ENCODE assay signal across 18 cellular contexts in the genomic region with DNA sequence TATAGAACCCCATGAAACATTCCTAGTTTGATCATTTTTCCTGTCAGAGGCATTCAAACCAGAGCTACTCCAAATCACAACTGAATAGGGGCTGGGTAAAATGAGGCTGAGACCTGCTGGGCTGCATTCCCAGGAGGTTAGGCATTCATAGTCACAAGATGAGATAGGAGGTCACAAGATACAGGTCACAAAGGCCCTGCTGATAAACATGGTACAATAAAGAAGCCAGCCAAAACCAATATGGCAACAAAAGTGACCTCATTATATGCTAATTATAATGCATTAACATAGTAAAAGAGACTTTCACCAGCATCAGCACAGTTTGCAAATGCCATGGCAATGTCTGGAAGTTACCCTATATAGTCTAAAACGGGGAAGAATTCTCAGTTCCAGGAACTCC. TPM values are rescaled to one million over a fixed set of nuclear protein-coding genes. Genes with fewer than 3 reads are reported as not detected.
DNase-seq lines count a peak whose midpoint lies in the region; ATAC-seq, FAIRE-seq and TF ChIP-seq lines count a peak whose summit lies in the region.
"Had no signal": no experiment of that assay in that cellular context is flagged by ENCODE, and none has a peak within 500 bp of the region (broad histone marks: within the 10 kb centered on the region; RNA-seq: fewer than 3 reads in every experiment).

No MANE protein-coding gene starts in this region.

- no peak overlapping the region for H3K4me3 ChIP-seq in H1 (ENCODE audit: extremely low read depth in 1 of 4, insufficient read depth in 2 of 4, low read depth in 3 of 4, low read length in 4 of 4)
- H3K4me3 ChIP-seq in mesenchymal stem cell (ENCODE audit: insufficient read depth in 1 of 2, low read depth in 1 of 2, low read length in 2 of 2) = no peak overlapping the region
- H3K4me3 ChIP-seq: MG63 had no signal

- H3K4me2 ChIP-seq in H9 (ENCODE audit: insufficient read depth, insufficient read length, low read length) (no peak overlapping the region), H1 (ENCODE audit: insufficient read depth in 1 of 2, low read depth in 2 of 2, low read length in 2 of 2) (0 out of 4 replicates have a peak overlapping the region, but pooled peaks of 1 of the 2 experiments have one; percentile 12), mesenchymal stem cell (ENCODE audit: low read length, poor library complexity, severe bottlenecking) (no peak overlapping the region)

- H3K4me1 ChIP-seq in H9 (ENCODE audit: insufficient read depth, low read length) (no peaks in the 10 kb centered on the region; the same call in 1 of the 2 replicates), H1 (replicated peaks in 1 of 4; ENCODE audit: control insufficient read depth in 3 of 4, insufficient read depth in 4 of 4, low read length in 3 of 4) (peaks cover 0 to 8% (median 2%) of the 10 kb centered on the region in 4 experiments; a peak in 5 of 7 replicates), mesenchymal stem cell (ENCODE audit: control insufficient read depth, insufficient read depth, low read depth, low read length) (no peaks in the 10 kb centered on the region)

- H3K14ac ChIP-seq in H9 (ENCODE audit: insufficient read depth, low read length) (no peak overlapping the region), H1 (ENCODE audit: insufficient read length) (no peak overlapping the region), mesenchymal stem cell (ENCODE audit: low read length in 2 of 2) (no peak overlapping the region)

- peak; percentile 7 for FAIRE-seq in H1 (lab: Jason Lieb, UNC)
- FAIRE-seq: RCC 7860 had no signal

- CTCF ChIA-PET in H1 (lab: Charles Lee; ENCODE audit: partially characterized antibody) = interaction anchor here (2.8 kb wide), 1 partner anchor 10 kb away, joined by 9 read pairs; no protein-coding TSS in a partner anchor

- peak overlapping the region; percentile 16 to 44 (median 20); a peak in 5 of 7 replicates for H3K27ac Mint-ChIP-seq in H9
- peak overlapping the region; percentile 9 for H3K27ac Mint-ChIP-seq in progenitor cell of endocrine pancreas
- H3K27ac Mint-ChIP-seq in stimulated activated naive CD8-positive, alpha-beta T cell treated with anti-CD3 and anti-CD28 coated beads, Interleukin-15, amount 100 ng/mL, for 72 hours = no peak overlapping the region
- H3K27ac Mint-ChIP-seq: CD4-positive, CD25-positive, alpha-beta regulatory T cell had no signal

- DNase-seq in H9 (no peak), NCI-H69 (lab: John Stamatoyannopoulos, UW) (peak; percentile 30), H1 (ENCODE audit: low read depth in 1 of 2, low spot score in 2 of 2) (peak in 1 of 2 experiments; percentile 41), progenitor cell of endocrine pancreas (ENCODE audit: low spot score, unreplicated experiment) (no peak), A172 (ENCODE audit: low spot score) (no peak), mesenchymal stem cell (no peak)
- no peak for DNase-seq in stimulated activated naive CD8-positive, alpha-beta T cell treated with anti-CD3 and anti-CD28 coated beads, Interleukin-15, amount 100 ng/mL, for 72 hours
- DNase-seq: ACHN; CD4-positive, CD25-positive, alpha-beta regulatory T cell; DND-41; KBM-7; MG63; NCI-H1092 treated with DMSO at 0.1 percent for 48 hours; NCI-H1694 treated with DMSO at 0.1 percent for 48 hours; NCI-H748 treated with DMSO at 0.1 percent for 48 hours; SHP77 had no signal

- H2BK12ac ChIP-seq in H9 (ENCODE audit: insufficient read length, low read depth, low read length) (no peak overlapping the region), H1 (ENCODE audit: low read depth, low read length) (0 out of 2 replicates have a peak overlapping the region, but pooled peaks have one; percentile 52), mesenchymal stem cell (ENCODE audit: low read length in 2 of 2) (no peak overlapping the region)

- TF ChIP-seq CTCF in H9 (conservative IDR thresholded peaks at IDR 0.05) (no peak), H1 (IDR thresholded peaks at IDR 0.05; ENCODE audit: control extremely low read depth in 1 of 3, insufficient read depth in 1 of 3, low read depth in 1 of 3, low read length in 3 of 3) (no peak), progenitor cell of endocrine pancreas (IDR thresholded peaks at IDR 0.05; ENCODE audit: unreplicated experiment) (no peak)

- no peaks in the 10 kb centered on the region for H3K23me2 ChIP-seq in H9 (ENCODE audit: insufficient read length, low read depth, low read length, poor library complexity, severe bottlenecking)
- no peaks in the 10 kb centered on the region for H3K23me2 ChIP-seq in H1 (ENCODE audit: low read depth, low read length)

- no peaks in the 10 kb centered on the region for H3K9me3 Mint-ChIP-seq in H9
- peaks cover 3% of the 10 kb centered on the region for H3K9me3 Mint-ChIP-seq in progenitor cell of endocrine pancreas (ENCODE audit: low read depth)
- H3K9me3 Mint-ChIP-seq in stimulated activated naive CD8-positive, alpha-beta T cell treated with anti-CD3 and anti-CD28 coated beads, Interleukin-15, amount 100 ng/mL, for 72 hours = peaks cover 7 to 16% of the 10 kb centered on the region in 2 donors

- H3K36me3 ChIP-seq in H1 (ENCODE audit: control insufficient read depth in 2 of 4, insufficient read depth in 4 of 4, low read length in 3 of 4) = no peaks in the 10 kb centered on the region
- no peaks in the 10 kb centered on the region for H3K36me3 ChIP-seq in mesenchymal stem cell (ENCODE audit: control insufficient read depth in 1 of 2, insufficient read depth in 2 of 2, low read depth in 1 of 2, low read length in 2 of 2)
- H3K36me3 ChIP-seq: MG63 had no signal

- no peak overlapping the region for H3T11ph ChIP-seq in H9 (ENCODE audit: low read length)

- H3K9me3 ChIP-seq in H9 (ENCODE audit: control insufficient read depth, low read depth, low read length) = no peaks in the 10 kb centered on the region
- no peaks in the 10 kb centered on the region for H3K9me3 ChIP-seq in H1 (ENCODE audit: insufficient read depth in 2 of 2, low read depth in 1 of 2, low read length in 1 of 2)
- peaks cover 4% of the 10 kb centered on the region for H3K9me3 ChIP-seq in mesenchymal stem cell (ENCODE audit: control insufficient read depth, low read length)

- no CpG with 5 or more reads among the region's 1 CpG for WGBS in H9 (ENCODE audit: extremely low coverage, insufficient read length, low lambda C conversion rate)
- 69% methylated on average over 1 of the region's 1 CpG; no CpG with 5 or more reads in 1 of the 2 experiments for WGBS in H1 (ENCODE audit: extremely low coverage in 1 of 2, insufficient coverage in 1 of 2, insufficient read length in 1 of 2, insufficient replicate concordance in 2 of 2, low coverage in 1 of 2, low lambda C conversion rate in 2 of 2, missing lambda C conversion rate in 1 of 2), 2 experiments
- WGBS in mesenchymal stem cell = 51% methylated on average over 1 of the region's 1 CpG

- no peaks in the 10 kb centered on the region for H3K79me1 ChIP-seq in H9 (ENCODE audit: insufficient read depth, low read depth, low read length, poor library complexity, severe bottlenecking)
- H3K79me1 ChIP-seq in H1 (ENCODE audit: low read depth, low read length) = no peaks in the 10 kb centered on the region
- no peaks in the 10 kb centered on the region for H3K79me1 ChIP-seq in mesenchymal stem cell (replicated peaks; ENCODE audit: low read length, poor library complexity, severe bottlenecking)

- H3K4me1 Mint-ChIP-seq in H9 (peaks cover 14% of the 10 kb centered on the region in 2 experiments), progenitor cell of endocrine pancreas (ENCODE audit: low read depth) (peaks cover 3% of the 10 kb centered on the region)
- H3K4me1 Mint-ChIP-seq in stimulated activated naive CD8-positive, alpha-beta T cell treated with anti-CD3 and anti-CD28 coated beads, Interleukin-15, amount 100 ng/mL, for 72 hours = no peaks in the 10 kb centered on the region
- H3K4me1 Mint-ChIP-seq: CD4-positive, CD25-positive, alpha-beta regulatory T cell had no signal

- no peak for ATAC-seq in stimulated activated naive CD8-positive, alpha-beta T cell treated with anti-CD3 and anti-CD28 coated beads, Interleukin-15, amount 100 ng/mL, for 72 hours
- ATAC-seq: HCT116 had no signal

- no peak for TF ChIP-seq POLR2A in H1 (IDR thresholded peaks at IDR 0.05; ENCODE audit: control extremely low read depth in 1 of 2, low read depth in 2 of 2, low read length in 2 of 2)

- no peak overlapping the region for H3K4ac ChIP-seq in H9 (ENCODE audit: low read depth, low read length)
- H3K4ac ChIP-seq in H1 (replicated peaks; ENCODE audit: insufficient read length, low read depth, low read length) = no peak overlapping the region
- no peak overlapping the region for H3K4ac ChIP-seq in mesenchymal stem cell (ENCODE audit: low read depth in 1 of 2, low read length in 2 of 2)

- H2BK20ac ChIP-seq in H9 (ENCODE audit: low read depth, low read length, poor library complexity, severe bottlenecking) (no peak overlapping the region), H1 (ENCODE audit: low read length) (0 out of 2 replicates have a peak overlapping the region, but pooled peaks have one; percentile 35)

- peak overlapping the region; percentile 24 for H2BK120ac ChIP-seq in H9 (ENCODE audit: low read depth, low read length, poor library complexity, severe bottlenecking)
- H2BK120ac ChIP-seq in H1 (replicated peaks; ENCODE audit: low read depth, low read length) = no peak overlapping the region
- H2BK120ac ChIP-seq in mesenchymal stem cell (ENCODE audit: low read depth, low read length) = no peak overlapping the region

- H4K91ac ChIP-seq in H9 (ENCODE audit: insufficient read length, low read depth, low read length) (no peak overlapping the region), H1 (replicated peaks; ENCODE audit: insufficient read length, low read length) (no peak overlapping the region), mesenchymal stem cell (ENCODE audit: low read length) (no peak overlapping the region)

- H3K56ac ChIP-seq in H9 (ENCODE audit: insufficient read length, low read depth, low read length) = no peak overlapping the region
- no peak overlapping the region for H3K56ac ChIP-seq in H1 (replicated peaks; ENCODE audit: insufficient read length, low read depth, low read length)

- H3K27ac ChIP-seq in H9 (ENCODE audit: insufficient read length, low read depth, low read length) (peak overlapping the region; percentile 6), H1 (ENCODE audit: low read depth, low read length) (0 out of 2 replicates have a peak overlapping the region, but pooled peaks have one; percentile 24), mesenchymal stem cell (ENCODE audit: low read length, poor library complexity, severe bottlenecking) (no peak overlapping the region)

- no peak for TF ChIP-seq RAD21 in H1 (IDR thresholded peaks at IDR 0.05 in 1 of 2, conservative IDR thresholded peaks at IDR 0.05 in 1 of 2; ENCODE audit: low read depth in 2 of 2, low read length in 2 of 2)

- H3K27me3 Mint-ChIP-seq in H9 (ENCODE audit: low read depth) = no peaks in the 10 kb centered on the region
- H3K27me3 Mint-ChIP-seq in progenitor cell of endocrine pancreas = no peaks in the 10 kb centered on the region
- H3K27me3 Mint-ChIP-seq in stimulated activated naive CD8-positive, alpha-beta T cell treated with anti-CD3 and anti-CD28 coated beads, Interleukin-15, amount 100 ng/mL, for 72 hours = no peaks in the 10 kb centered on the region
- H3K27me3 Mint-ChIP-seq: CD4-positive, CD25-positive, alpha-beta regulatory T cell had no signal

- POLR2A ChIA-PET in H1 (lab: Charles Lee; ENCODE audit: partially characterized antibody) = no interaction called here

- H4K8ac ChIP-seq in H9 (replicated peaks; ENCODE audit: insufficient read length, low read depth, low read length) (no peak overlapping the region), H1 (ENCODE audit: extremely low read depth, insufficient read depth, low read length) (no peak overlapping the region), mesenchymal stem cell (ENCODE audit: low read length) (no peak overlapping the region)

- H3K9ac ChIP-seq in H9 (ENCODE audit: extremely low read depth, insufficient read length, low read length) = no peak overlapping the region
- no peak overlapping the region for H3K9ac ChIP-seq in H1 (replicated peaks in 1 of 4; ENCODE audit: extremely low read depth in 1 of 4, low read depth in 3 of 4, low read length in 3 of 4)
- H3K9ac ChIP-seq in mesenchymal stem cell (ENCODE audit: low read length) = no peak overlapping the region

- H2AK5ac ChIP-seq in H9 (ENCODE audit: insufficient read length, low read length) (no peak overlapping the region), H1 (ENCODE audit: low read depth, low read length) (no peak overlapping the region), mesenchymal stem cell (ENCODE audit: low read length, severe bottlenecking) (no peak overlapping the region)

- H3K27me3 ChIP-seq in H9 (ENCODE audit: insufficient read depth, low read length) (no peaks in the 10 kb centered on the region), H1 (replicated peaks in 1 of 4; ENCODE audit: control insufficient read depth in 3 of 4, extremely low read depth in 1 of 4, insufficient read depth in 3 of 4, low read length in 3 of 4) (no peaks in the 10 kb centered on the region), mesenchymal stem cell (ENCODE audit: control insufficient read depth in 1 of 2, insufficient read depth in 1 of 2, low read length in 2 of 2) (no peaks in the 10 kb centered on the region)
- H3K27me3 ChIP-seq: MG63 had no signal

- no peak overlapping the region for H2BK15ac ChIP-seq in H9 (ENCODE audit: low read depth, low read length)
- H2BK15ac ChIP-seq in H1 (ENCODE audit: low read length) = no peak overlapping the region
- no peak overlapping the region for H2BK15ac ChIP-seq in mesenchymal stem cell (ENCODE audit: low read depth, poor library complexity, severe bottlenecking)

- H2AFZ ChIP-seq in H9 (ENCODE audit: low read length) = no peak overlapping the region
- no peak overlapping the region for H2AFZ ChIP-seq in H1 (ENCODE audit: low read length)
- H2AFZ ChIP-seq in mesenchymal stem cell (ENCODE audit: low read depth, low read length) = no peak overlapping the region

- TF ChIP-seq EP300 in H1 (IDR thresholded peaks at IDR 0.05; ENCODE audit: borderline replicate concordance in 1 of 2, low read depth in 2 of 2, low read length in 2 of 2) = no peak

- H4K5ac ChIP-seq in H9 (ENCODE audit: insufficient read length, low read depth, low read length) (no peak overlapping the region), H1 (ENCODE audit: insufficient read length, low read depth, low read length) (no peak overlapping the region)

- H3K23ac ChIP-seq in H9 (ENCODE audit: insufficient read length, low read depth, low read length) (no peak overlapping the region), H1 (ENCODE audit: insufficient read length) (no peak overlapping the region), mesenchymal stem cell (ENCODE audit: low read length in 2 of 2) (no peak overlapping the region)

- H3K79me2 ChIP-seq in H9 (ENCODE audit: insufficient read depth, low read length) (no peaks in the 10 kb centered on the region), H1 (ENCODE audit: control insufficient read depth in 1 of 2, insufficient read depth in 2 of 2, low read length in 2 of 2) (no peaks in the 10 kb centered on the region)

- no peaks in the 10 kb centered on the region for H4K20me1 ChIP-seq in H9 (ENCODE audit: control insufficient read depth, insufficient read depth, insufficient read length)
- H4K20me1 ChIP-seq in H1 (replicated peaks in 1 of 2; ENCODE audit: control insufficient read depth in 1 of 2, insufficient read depth in 2 of 2, low read length in 2 of 2) = no peaks in the 10 kb centered on the region

- H3K18ac ChIP-seq in H9 (ENCODE audit: insufficient read length, low read depth, low read length) (no peak overlapping the region), H1 (ENCODE audit: extremely low read depth, low read length) (no peak overlapping the region), mesenchymal stem cell (ENCODE audit: low read depth in 1 of 2, low read length in 2 of 2) (no peak overlapping the region)

- H3K36me3 Mint-ChIP-seq in H9 (ENCODE audit: insufficient read depth in 1 of 3, low read depth in 3 of 3) (no peaks in the 10 kb centered on the region), progenitor cell of endocrine pancreas (ENCODE audit: insufficient read depth) (no peaks in the 10 kb centered on the region)
- H3K36me3 Mint-ChIP-seq: CD4-positive, CD25-positive, alpha-beta regulatory T cell had no signal

- H3K4me3 Mint-ChIP-seq in H9 (no peak overlapping the region), progenitor cell of endocrine pancreas (ENCODE audit: low read depth) (no peak overlapping the region)
- H3K4me3 Mint-ChIP-seq in stimulated activated naive CD8-positive, alpha-beta T cell treated with anti-CD3 and anti-CD28 coated beads, Interleukin-15, amount 100 ng/mL, for 72 hours = no peak overlapping the region

- H2BK5ac ChIP-seq in H9 (ENCODE audit: insufficient read length, low read length) (no peak overlapping the region), H1 (ENCODE audit: low read depth, low read length) (no peak overlapping the region), mesenchymal stem cell (ENCODE audit: low read depth, low read length, poor library complexity, severe bottlenecking) (no peak overlapping the region)

RNA-seq across cellular contexts. Expression of a gene that starts 37.4 kb away (rescaled TPM):
- total RNA-seq in H9 (2021) (not detected in 2 replicates), progenitor cell of endocrine pancreas (1.8 and 2.8 TPM in 2 replicates)
- 0.31 and 0.52 TPM in 2 replicates for total RNA-seq in H1 (2021; fragmentation: NEBNext Ultra II Directional; extraction: Animal tissue kit (Norgen Biotek cat#: 25700))
- polyA plus RNA-seq in H1 (2011; rRNA removed) = 0.29 and 0.75 TPM in 2 replicates
- polyA plus RNA-seq in H1 (2011; cell fraction: cytosol; rRNA removed) = 0.53 TPM
- polyA plus RNA-seq in H1 (2011; cell fraction: nucleus; rRNA removed) = 0.41 TPM
- polyA plus RNA-seq in H1 (2012, experiment 1 of 2) = 0.24 to 0.75 TPM (median 0.48 TPM) in 3 of 4 replicates, not detected in the other
- 0.20 TPM for polyA plus RNA-seq in H1 (2012, experiment 2 of 2)
- polyA plus RNA-seq in H1 (2013, experiment 1 of 2) = 0.75 TPM
- 0.77 TPM for polyA plus RNA-seq in H1 (2013, experiment 2 of 2)
- not detected in 2 replicates for polyA minus RNA-seq in H1 (2011; rRNA and poly(A)+ RNA removed)
- not detected for polyA minus RNA-seq in H1 (2011; cell fraction: cytosol; rRNA and poly(A)+ RNA removed)
- 0.90 TPM for polyA minus RNA-seq in H1 (2011; cell fraction: nucleus; rRNA and poly(A)+ RNA removed)
- total RNA-seq in A172 (2014; rRNA removed; shearing (Covaris generic)) = 15.6 and 20.9 TPM in 2 replicates
- polyA plus RNA-seq in mesenchymal stem cell (2013, experiment 1 of 2) = 18.3 TPM
- 18.4 TPM for polyA plus RNA-seq in mesenchymal stem cell (2013, experiment 2 of 2)
- polyA plus RNA-seq: CD4-positive, CD25-positive, alpha-beta regulatory T cell had no signal

Comparison
In these comparisons a context has a peak if more than half of its experiments do, and no peak if none do; other contexts are left out.
1. H3K27ac Mint-ChIP-seq: peak in H9 (3 of 3) and progenitor cell of endocrine pancreas (single experiment); none in stimulated activated naive CD8-positive, alpha-beta T cell treated with anti-CD3 and anti-CD28 coated beads, Interleukin-15, amount 100 ng/mL, for 72 hours (0 of 2).